Comparison of ENCODE assay signal across 33 cellular contexts in the genomic region with DNA sequence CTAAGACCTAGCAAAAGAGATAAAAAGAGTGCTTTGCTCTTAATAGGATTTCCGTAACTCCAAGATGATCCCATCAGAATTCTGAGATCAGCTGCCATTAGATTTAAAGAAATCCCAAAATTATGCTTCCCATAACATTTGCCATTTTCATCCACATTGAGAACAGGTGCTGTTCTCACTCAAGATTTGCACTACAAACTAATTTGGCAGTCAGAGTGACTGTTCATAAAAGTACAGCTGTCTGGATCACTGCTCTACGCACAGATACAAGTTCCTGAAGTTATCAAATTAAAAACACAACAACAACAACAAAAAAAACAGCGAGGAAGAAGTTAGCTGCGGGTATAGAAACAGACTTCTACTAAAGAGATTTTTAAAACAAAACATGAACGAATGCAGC.
"Had no signal": no experiment of that assay in that cellular context is flagged by ENCODE, and none has a peak within 500 bp of the region (broad histone marks: within the 10 kb centered on the region; RNA-seq: fewer than 3 reads in every experiment).

No MANE protein-coding gene starts in this region.

- H3K4me1 Mint-ChIP-seq: activated CD4-positive, alpha-beta T cell treated with anti-CD3 and anti-CD28 coated beads, Interleukin-2, amount 10 ng/mL, durations not matched to agents 24 days and 14 days had no signal

- DNase-seq: activated CD4-positive, alpha-beta T cell treated with anti-CD3 and anti-CD28 coated beads, Interleukin-2, amount 10 ng/mL, durations not matched to agents 24 days and 14 days; activated CD4-positive, alpha-beta T cell treated with anti-CD3 and anti-CD28 coated beads, Interleukin-2, amount 50 U/mL, for 4 hours; activated CD8-positive, alpha-beta memory T cell treated with anti-CD3 and anti-CD28 coated beads, Interleukin-2, amount 50 U/mL, for 4 hours; activated effector memory CD4-positive, alpha-beta T cell treated with anti-CD3 and anti-CD28 coated beads, Interleukin-2, amount 50 U/mL, for 16 hours; activated naive CD4-positive, alpha-beta T cell; activated naive CD8-positive, alpha-beta T cell treated with anti-CD3 and anti-CD28 coated beads, Interleukin-2, amount 10 ng/mL, durations not matched to agents 7 days and 5 days; activated T-cell treated with anti-CD3 and anti-CD28 coated beads for 4 hours; activated T-cell treated with anti-CD3 and anti-CD28 coated beads, Interleukin-2, amount 50 U/mL, for 48 hours; amygdala; Karpas-422; MG63; NCI-H1048; NCI-H1436 treated with DMSO at 0.1 percent for 48 hours; NCI-H1694 treated with DMSO at 0.1 percent for 48 hours; NCI-H2029; NCI-H345; NCI-H526; NCI-H748 treated with DMSO at 0.1 percent for 48 hours; NK-92 treated with Interleukin-12 subunit alpha and Interleukin-12 subunit beta, amount 100 ng/mL, for 24 hours; PC-3; Peyer's patch; RPMI8226; SHP77 treated with DMSO at 0.1 percent for 48 hours; T-cell; T-helper 2 cell; T-helper 9 cell had no signal

- H3K27me3 ChIP-seq: ascending aorta, cardiac muscle cell, MG63, Peyer's patch had no signal

- H3K4me3 Mint-ChIP-seq: activated CD4-positive, alpha-beta T cell treated with anti-CD3 and anti-CD28 coated beads, Interleukin-2, amount 10 ng/mL, durations not matched to agents 24 days and 14 days; activated naive CD4-positive, alpha-beta T cell treated with anti-CD3 and anti-CD28 coated beads, Interleukin-2, amount 50 U/mL, for 24 hours; activated naive CD8-positive, alpha-beta T cell treated with anti-CD3 and anti-CD28 coated beads, Interleukin-2, amount 10 ng/mL, durations not matched to agents 7 days and 5 days; activated T-helper 17 cell treated with anti-CD3 and anti-CD28 coated beads, Interleukin-2, amount 50 U/mL, for 72 hours; central memory CD8-positive, alpha-beta T cell; T-cell had no signal

- H3K36me3 ChIP-seq: ascending aorta, cardiac muscle cell, Peyer's patch had no signal

- H3K4me3 ChIP-seq: ascending aorta, cardiac muscle cell, MG63, Peyer's patch had no signal

- ATAC-seq: activated T-helper 17 cell treated with anti-CD3 and anti-CD28 coated beads, Interleukin-2, amount 50 U/mL, for 72 hours; PC-3; SK-N-SH treated with all-trans-retinoic acid at 6 μM for 48 hours; T-cell had no signal

- H3K27me3 Mint-ChIP-seq: activated CD4-positive, alpha-beta T cell treated with anti-CD3 and anti-CD28 coated beads, Interleukin-2, amount 10 ng/mL, durations not matched to agents 24 days and 14 days; activated naive CD4-positive, alpha-beta T cell treated with anti-CD3 and anti-CD28 coated beads, Interleukin-2, amount 50 U/mL, for 24 hours; activated naive CD8-positive, alpha-beta T cell treated with anti-CD3 and anti-CD28 coated beads, Interleukin-2, amount 10 ng/mL, durations not matched to agents 7 days and 5 days; activated T-helper 17 cell treated with anti-CD3 and anti-CD28 coated beads, Interleukin-2, amount 50 U/mL, for 72 hours; central memory CD8-positive, alpha-beta T cell; T-cell had no signal

- H3K4me1 ChIP-seq: ascending aorta, Peyer's patch had no signal

- H3K27ac ChIP-seq: ascending aorta, cardiac muscle cell, Peyer's patch, VCaP had no signal

- H3K9me3 Mint-ChIP-seq: activated naive CD4-positive, alpha-beta T cell treated with anti-CD3 and anti-CD28 coated beads, Interleukin-2, amount 50 U/mL, for 24 hours; activated T-helper 17 cell treated with anti-CD3 and anti-CD28 coated beads, Interleukin-2, amount 50 U/mL, for 72 hours; central memory CD8-positive, alpha-beta T cell had no signal

- H3K9me3 ChIP-seq: ascending aorta, MG63, Peyer's patch had no signal

- H3K27ac Mint-ChIP-seq: activated CD4-positive, alpha-beta T cell treated with anti-CD3 and anti-CD28 coated beads, Interleukin-2, amount 10 ng/mL, durations not matched to agents 24 days and 14 days; activated naive CD4-positive, alpha-beta T cell treated with anti-CD3 and anti-CD28 coated beads, Interleukin-2, amount 50 U/mL, for 24 hours; activated naive CD8-positive, alpha-beta T cell treated with anti-CD3 and anti-CD28 coated beads, Interleukin-2, amount 10 ng/mL, durations not matched to agents 7 days and 5 days; activated T-helper 17 cell treated with anti-CD3 and anti-CD28 coated beads, Interleukin-2, amount 50 U/mL, for 72 hours; T-cell had no signal
